ENCODE assay signal across 8 cellular contexts in the genomic region with DNA sequence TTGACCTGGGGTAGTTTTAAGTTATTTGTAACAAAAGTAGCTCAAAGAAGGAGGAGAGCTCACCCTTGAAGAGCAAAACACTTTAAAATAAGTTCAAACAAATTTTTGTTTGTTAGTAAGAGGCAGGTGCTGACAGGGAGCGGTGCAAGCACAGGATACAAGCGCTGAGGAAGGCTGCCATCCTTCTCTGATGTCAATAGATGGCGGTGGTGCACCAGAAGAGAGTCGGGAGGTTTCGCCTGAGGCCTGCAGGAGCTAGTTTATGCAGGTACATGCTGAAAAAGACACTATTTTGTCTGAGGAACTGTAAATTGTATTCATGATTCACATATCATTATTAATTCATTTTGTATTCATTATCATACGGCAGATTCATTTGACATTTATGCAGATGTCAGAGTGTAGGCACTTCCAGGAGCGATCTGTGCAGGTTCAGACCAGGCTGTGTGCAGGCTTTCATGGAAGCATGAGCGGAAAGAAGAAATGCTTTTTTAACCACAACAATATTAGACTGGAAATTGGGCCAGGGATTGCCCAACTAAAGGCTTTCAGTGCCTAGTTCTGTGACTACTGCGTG.
DNase-seq lines count a peak whose midpoint lies in the region; ATAC-seq and TF ChIP-seq lines count a peak whose summit lies in the region.

No MANE protein-coding gene starts in this region.

- no peaks in the 10 kb centered on the region for H3K9me2 ChIP-seq in OCI-LY1 (ENCODE audit: low read depth, low read length)

- H2AFZ ChIP-seq in OCI-LY1 (ENCODE audit: low read length): no peak overlapping the region

- H3K4me3 ChIP-seq in OCI-LY1 (ENCODE audit: low read depth, low read length, poor library complexity, severe bottlenecking): no peak overlapping the region
- H3K4me3 ChIP-seq in choroid plexus epithelial cell (ENCODE audit: low read depth, low read length): no peak overlapping the region
- H3K4me3 ChIP-seq in lung: no peak overlapping the region

- no peaks in the 10 kb centered on the region for H3K4me1 ChIP-seq in OCI-LY1 (ENCODE audit: insufficient read depth, low read length, severe bottlenecking)
- no peaks in the 10 kb centered on the region for H3K4me1 ChIP-seq in lung (ENCODE audit: control insufficient read depth in 2 of 2, insufficient read depth in 2 of 2, low read length in 2 of 2)

- H3K27ac ChIP-seq in OCI-LY1 (ENCODE audit: low read depth, low read length, poor library complexity, severe bottlenecking) (no peak overlapping the region), lung (ENCODE audit: low read depth in 1 of 2, low read length in 1 of 2) (no peak overlapping the region)

- peak; percentile 94 for ATAC-seq in GM21717 (IDR thresholded peaks at IDR 0.05; ENCODE audit: unreplicated experiment)
- peak; percentile 82 for ATAC-seq in lung (ENCODE audit: insufficient read depth, low FRiP score)
- no peak for ATAC-seq in activated CD4-positive, CD25-positive, alpha-beta regulatory T cell treated with anti-CD3 and anti-CD28 coated beads, Interleukin-2, amount 50 U/mL, for 24 hours

- whole genome bisulfite sequencing in lung, 2 donors: 41 to 42% methylated on average over 9 of the region's 9 CpGs

- H3K27me3 ChIP-seq in OCI-LY1 (ENCODE audit: insufficient read depth, low read length): no peaks in the 10 kb centered on the region
- no peaks in the 10 kb centered on the region for H3K27me3 ChIP-seq in lung (ENCODE audit: control insufficient read depth, insufficient read depth)

- DNase-seq in DMS 273 (lab: John Stamatoyannopoulos, UW; ENCODE audit: unreplicated experiment) (peak; percentile 58), DMS 273 treated with DMSO at 0.1 percent for 48 hours (lab: John Stamatoyannopoulos, UW) (no peak), HuH-7 (ENCODE audit: low spot score) (peak; percentile 31), choroid plexus epithelial cell (ENCODE audit: low read depth) (peak; percentile 71), lung (ENCODE audit: low spot score) (no peak)

- no peaks in the 10 kb centered on the region for H3K36me3 ChIP-seq in OCI-LY1 (ENCODE audit: insufficient read depth, low read length)
- H3K36me3 ChIP-seq in lung (ENCODE audit: control insufficient read depth in 2 of 2, insufficient read depth in 2 of 2, low read length in 2 of 2): no peaks in the 10 kb centered on the region

- no peak overlapping the region for H3K9ac ChIP-seq in OCI-LY1 (ENCODE audit: low read length)

- H3K4me2 ChIP-seq in OCI-LY1 (ENCODE audit: low read length): no peak overlapping the region

- H3K79me2 ChIP-seq in OCI-LY1 (ENCODE audit: insufficient read depth, low read length): no peaks in the 10 kb centered on the region

- H3F3A ChIP-seq in OCI-LY1 (ENCODE audit: insufficient read depth, low read length): no peaks in the 10 kb centered on the region

- peak; percentile 36; the same call in 1 of the 2 replicates for TF ChIP-seq CTCF in OCI-LY1 (IDR thresholded peaks at IDR 0.05; ENCODE audit: low read length)
- peak; percentile 84 for TF ChIP-seq CTCF in choroid plexus epithelial cell (conservative IDR thresholded peaks at IDR 0.05; ENCODE audit: low read depth, low read length)
- peak; percentile 21 for TF ChIP-seq CTCF in lung (IDR thresholded peaks at IDR 0.05; ENCODE audit: control extremely low read depth, extremely low read depth)

- no peaks in the 10 kb centered on the region for H4K20me1 ChIP-seq in OCI-LY1 (ENCODE audit: insufficient read depth, low read length)

- H3K9me3 ChIP-seq in OCI-LY1 (ENCODE audit: low read length) (no peaks in the 10 kb centered on the region), lung (ENCODE audit: control insufficient read depth in 2 of 2, insufficient read depth in 1 of 2, low read length in 1 of 2) (no peaks in the 10 kb centered on the region)

Comparison
In these comparisons a context has a peak if more than half of its experiments do, and no peak if none do; other contexts are left out.
1. DNase-seq: peak in DMS 273 (single experiment), HuH-7 (single experiment) and choroid plexus epithelial cell (single experiment); none in DMS 273 treated with DMSO at 0.1 percent for 48 hours (single experiment) and lung (single experiment).
2. ATAC-seq: peak in GM21717 (single experiment) and lung (single experiment); none in activated CD4-positive, CD25-positive, alpha-beta regulatory T cell treated with anti-CD3 and anti-CD28 coated beads, Interleukin-2, amount 50 U/mL, for 24 hours (0 of 2).
3. CTCF ChIP-seq: peak in every context shown above with its lines; median percentile 84 in choroid plexus epithelial cell; 36 in OCI-LY1; 21 in lung.